ENCODE assay signal across 11 cellular contexts in genomic region chr15:78216276-78217229, GRCh38. TPM values are rescaled to one million over a fixed set of nuclear protein-coding genes. Genes with fewer than 3 reads are reported as not detected.
DNase-seq lines count a peak whose midpoint lies in the region; ATAC-seq and TF ChIP-seq lines count a peak whose summit lies in the region.
"Had no signal": no experiment of that assay in that cellular context is flagged by ENCODE, and none has a peak within 500 bp of the region (broad histone marks: within the 10 kb centered on the region; RNA-seq: fewer than 3 reads in every experiment).

No MANE protein-coding gene starts in this region.

- no peak overlapping the region for H3K27ac Mint-ChIP-seq in activated naive CD8-positive, alpha-beta T cell treated with anti-CD3 and anti-CD28 coated beads for 36 hours
- H3K27ac Mint-ChIP-seq in stimulated activated memory B cell treated with anti-CD40 and anti-IgM and Interleukin-4, amounts not matched to agents 10 μg/mL and 1 μg/mL and 100 μg/mL, for 72 hours: no peak overlapping the region

- no peak for TF ChIP-seq CTCF in RWPE1 (conservative IDR thresholded peaks at IDR 0.05; ENCODE audit: low read depth)

- H3K9me3 Mint-ChIP-seq in activated naive CD8-positive, alpha-beta T cell treated with anti-CD3 and anti-CD28 coated beads for 36 hours: no peaks in the 10 kb centered on the region
- H3K9me3 Mint-ChIP-seq in stimulated activated memory B cell treated with anti-CD40 and anti-IgM and Interleukin-4, amounts not matched to agents 10 μg/mL and 1 μg/mL and 100 μg/mL, for 72 hours: no peaks in the 10 kb centered on the region

- H3K36me3 Mint-ChIP-seq in activated naive CD8-positive, alpha-beta T cell treated with anti-CD3 and anti-CD28 coated beads for 36 hours: no peaks in the 10 kb centered on the region
- H3K36me3 Mint-ChIP-seq in stimulated activated memory B cell treated with anti-CD40 and anti-IgM and Interleukin-4, amounts not matched to agents 10 μg/mL and 1 μg/mL and 100 μg/mL, for 72 hours: no peaks in the 10 kb centered on the region

- H3K4me1 Mint-ChIP-seq in activated naive CD8-positive, alpha-beta T cell treated with anti-CD3 and anti-CD28 coated beads for 36 hours: no peaks in the 10 kb centered on the region
- H3K4me1 Mint-ChIP-seq in stimulated activated memory B cell treated with anti-CD40 and anti-IgM and Interleukin-4, amounts not matched to agents 10 μg/mL and 1 μg/mL and 100 μg/mL, for 72 hours: no peaks in the 10 kb centered on the region

- no peaks in the 10 kb centered on the region for H3K27me3 Mint-ChIP-seq in activated naive CD8-positive, alpha-beta T cell treated with anti-CD3 and anti-CD28 coated beads for 36 hours
- peaks cover 36% of the 10 kb centered on the region for H3K27me3 Mint-ChIP-seq in stimulated activated memory B cell treated with anti-CD40 and anti-IgM and Interleukin-4, amounts not matched to agents 10 μg/mL and 1 μg/mL and 100 μg/mL, for 72 hours

- H3K27ac ChIP-seq in RWPE1: peak overlapping the region; percentile 67
- H3K27ac ChIP-seq: thoracic aorta had no signal

- POLR2A ChIA-PET in RWPE1 (lab: Yijun Ruan, JAX; ENCODE audit: low non-redundant PET): no interaction called here

- DNase-seq in Daoy (ENCODE audit: low read depth) (peak; percentile 85), RWPE1 (ENCODE audit: low spot score) (peak; percentile 52), globus pallidus (ENCODE audit: low spot score) (peak; percentile 79), putamen (ENCODE audit: low spot score) (peak; percentile 82)
- no peak for DNase-seq in effector CD4-positive, alpha-beta T cell
- DNase-seq in activated naive CD8-positive, alpha-beta T cell treated with anti-CD3 and anti-CD28 coated beads for 36 hours: no peak
- DNase-seq: Caco-2, NCI-H1417 had no signal

- CTCF ChIA-PET in RWPE1 (lab: Yijun Ruan, JAX): no interaction called here

- H3K4me3 Mint-ChIP-seq in activated naive CD8-positive, alpha-beta T cell treated with anti-CD3 and anti-CD28 coated beads for 36 hours: no peak overlapping the region
- H3K4me3 Mint-ChIP-seq in stimulated activated memory B cell treated with anti-CD40 and anti-IgM and Interleukin-4, amounts not matched to agents 10 μg/mL and 1 μg/mL and 100 μg/mL, for 72 hours: no peak overlapping the region

- no peak for ATAC-seq in HG03139 (IDR thresholded peaks at IDR 0.05; ENCODE audit: unreplicated experiment)
- ATAC-seq in stimulated activated memory B cell treated with anti-CD40 and anti-IgM and Interleukin-4, amounts not matched to agents 10 μg/mL and 1 μg/mL and 100 μg/mL, for 72 hours: no peak

RNA-seq across cellular contexts. Expression of gene ACSBG1, which starts 17.8 kb away (rescaled TPM):
- not detected in 2 replicates for total RNA-seq in Daoy (2014; rRNA removed; shearing (Covaris generic))
- under 1 TPM in 1 of 2 experiments, not detected in 1; 0.24 TPM for total RNA-seq in activated naive CD8-positive, alpha-beta T cell treated with anti-CD3 and anti-CD28 coated beads for 36 hours
- total RNA-seq: Caco-2, thoracic aorta had no signal

RNA-seq across cellular contexts. Expression of gene DNAJA4, which starts 47.8 kb away (rescaled TPM):
- total RNA-seq in Daoy (2014; rRNA removed; shearing (Covaris generic)): 1.6 TPM in 1 of 2 replicates, not detected in the other
- total RNA-seq in activated naive CD8-positive, alpha-beta T cell treated with anti-CD3 and anti-CD28 coated beads for 36 hours: 10 to 100 TPM; 36.8 to 39.3 TPM

Comparison
In these comparisons a context has a peak if more than half of its experiments do, and no peak if none do; other contexts are left out.
1. DNase-seq: peak in Daoy (single experiment), RWPE1 (single experiment), globus pallidus (single experiment) and putamen (single experiment); none in effector CD4-positive, alpha-beta T cell (single experiment) and activated naive CD8-positive, alpha-beta T cell treated with anti-CD3 and anti-CD28 coated beads for 36 hours (single experiment).
2. RNA of gene DNAJA4, which starts 47.8 kb away (total RNA-seq): 36.8 to 39.3 TPM in activated naive CD8-positive, alpha-beta T cell treated with anti-CD3 and anti-CD28 coated beads for 36 hours; 1.6 TPM in Daoy; every median in the first group is over 10 times any median in the second.